Comparison of ENCODE assay signal across 12 cellular contexts in genomic region chr15:90859234-90860131, GRCh38. TPM values are rescaled to one million over a fixed set of nuclear protein-coding genes. Genes with fewer than 3 reads are reported as not detected.
A peak's percentile ranks its signal among the peaks of the same experiment; 100 is the strongest.
DNase-seq lines count a peak whose midpoint lies in the region; ATAC-seq lines count a peak whose summit lies in the region.
"Had no signal": no experiment of that assay in that cellular context is flagged by ENCODE, and none has a peak within 500 bp of the region (broad histone marks: within the 10 kb centered on the region; RNA-seq: fewer than 3 reads in every experiment).

No MANE protein-coding gene starts in this region.

- peak; percentile 35 to 44 for ATAC-seq in left cardiac atrium
- ATAC-seq in stimulated activated memory B cell treated with anti-CD40 and anti-IgM and Interleukin-4, amounts not matched to agents 10 μg/mL and 1 μg/mL and 100 μg/mL, for 72 hours = no peak
- no peak for ATAC-seq in sciatic nerve

- no peak for DNase-seq in activated naive CD4-positive, alpha-beta T cell treated with anti-CD3 and anti-CD28 coated beads, Interleukin-2, amount 10 ng/mL, durations not matched to agents 7 days and 5 days
- peak; percentile 13 for DNase-seq in SK-MEL-5 (ENCODE audit: low read depth, low spot score)
- no peak for DNase-seq in left cardiac atrium
- DNase-seq in retina = no peak
- no peak for DNase-seq in dedifferentiated amniotic fluid mesenchymal stem cell (ENCODE audit: extremely low spot score)
- DNase-seq in sciatic nerve (ENCODE audit: low spot score) = no peak
- DNase-seq: activated effector memory CD4-positive, alpha-beta T cell treated with anti-CD3 and anti-CD28 coated beads, Interleukin-2, amount 50 U/mL, for 16 hours; C1 segment of cervical spinal cord; head of caudate nucleus; stimulated activated CD4-positive, alpha-beta T cell treated with anti-CD3 and anti-CD28 coated beads, Interleukin-15, amount 100 ng/mL, for 24 hours had no signal

- CTCF ChIA-PET in activated naive CD4-positive, alpha-beta T cell treated with anti-CD3 and anti-CD28 coated beads, Interleukin-2, amount 10 ng/mL, durations not matched to agents 7 days and 5 days (lab: Charles Lee) = interaction anchor here (0.6 to 1.3 kb wide), 3 partner anchors 13 to 218 kb away, joined by 3 read pairs; no protein-coding TSS in a partner anchor

- in situ Hi-C loops in SK-MEL-5 (cut with HindIII; ENCODE audit: low pct_unique_long_range_greater_than_20kb, low sequenced_read_pairs) = no loop called here

- intact Hi-C loops in left cardiac atrium (cut with DNase I) = no loop called here
- intact Hi-C loops in sciatic nerve (cut with DNase I) = no loop called here

- no peaks in the 10 kb centered on the region for H3K27me3 Mint-ChIP-seq in activated naive CD4-positive, alpha-beta T cell treated with anti-CD3 and anti-CD28 coated beads, Interleukin-2, amount 50 U/mL, for 24 hours
- no peaks in the 10 kb centered on the region for H3K27me3 Mint-ChIP-seq in activated naive CD4-positive, alpha-beta T cell treated with anti-CD3 and anti-CD28 coated beads, Interleukin-2, amount 10 ng/mL, durations not matched to agents 7 days and 5 days
- H3K27me3 Mint-ChIP-seq in stimulated activated memory B cell treated with anti-CD40 and anti-IgM and Interleukin-4, amounts not matched to agents 10 μg/mL and 1 μg/mL and 100 μg/mL, for 72 hours = no peaks in the 10 kb centered on the region

- peaks cover 30% of the 10 kb centered on the region for H3K4me1 Mint-ChIP-seq in activated naive CD4-positive, alpha-beta T cell treated with anti-CD3 and anti-CD28 coated beads, Interleukin-2, amount 50 U/mL, for 24 hours
- H3K4me1 Mint-ChIP-seq in activated naive CD4-positive, alpha-beta T cell treated with anti-CD3 and anti-CD28 coated beads, Interleukin-2, amount 10 ng/mL, durations not matched to agents 7 days and 5 days = peaks cover 65% of the 10 kb centered on the region
- H3K4me1 Mint-ChIP-seq in stimulated activated memory B cell treated with anti-CD40 and anti-IgM and Interleukin-4, amounts not matched to agents 10 μg/mL and 1 μg/mL and 100 μg/mL, for 72 hours = peaks cover 47% of the 10 kb centered on the region

- H3K36me3 Mint-ChIP-seq in activated naive CD4-positive, alpha-beta T cell treated with anti-CD3 and anti-CD28 coated beads, Interleukin-2, amount 50 U/mL, for 24 hours = no peaks in the 10 kb centered on the region
- H3K36me3 Mint-ChIP-seq in activated naive CD4-positive, alpha-beta T cell treated with anti-CD3 and anti-CD28 coated beads, Interleukin-2, amount 10 ng/mL, durations not matched to agents 7 days and 5 days = peaks cover 2% of the 10 kb centered on the region
- H3K36me3 Mint-ChIP-seq in stimulated activated memory B cell treated with anti-CD40 and anti-IgM and Interleukin-4, amounts not matched to agents 10 μg/mL and 1 μg/mL and 100 μg/mL, for 72 hours = no peaks in the 10 kb centered on the region

- peak overlapping the region; percentile 17 for H3K27ac Mint-ChIP-seq in activated naive CD4-positive, alpha-beta T cell treated with anti-CD3 and anti-CD28 coated beads, Interleukin-2, amount 50 U/mL, for 24 hours
- no peak overlapping the region for H3K27ac Mint-ChIP-seq in activated naive CD4-positive, alpha-beta T cell treated with anti-CD3 and anti-CD28 coated beads, Interleukin-2, amount 10 ng/mL, durations not matched to agents 7 days and 5 days
- peak overlapping the region; percentile 47 for H3K27ac Mint-ChIP-seq in stimulated activated memory B cell treated with anti-CD40 and anti-IgM and Interleukin-4, amounts not matched to agents 10 μg/mL and 1 μg/mL and 100 μg/mL, for 72 hours

- H3K9me3 Mint-ChIP-seq in activated naive CD4-positive, alpha-beta T cell treated with anti-CD3 and anti-CD28 coated beads, Interleukin-2, amount 50 U/mL, for 24 hours = no peaks in the 10 kb centered on the region
- H3K9me3 Mint-ChIP-seq in activated naive CD4-positive, alpha-beta T cell treated with anti-CD3 and anti-CD28 coated beads, Interleukin-2, amount 10 ng/mL, durations not matched to agents 7 days and 5 days = no peaks in the 10 kb centered on the region
- no peaks in the 10 kb centered on the region for H3K9me3 Mint-ChIP-seq in stimulated activated memory B cell treated with anti-CD40 and anti-IgM and Interleukin-4, amounts not matched to agents 10 μg/mL and 1 μg/mL and 100 μg/mL, for 72 hours

- no peak overlapping the region for H3K4me3 Mint-ChIP-seq in activated naive CD4-positive, alpha-beta T cell treated with anti-CD3 and anti-CD28 coated beads, Interleukin-2, amount 50 U/mL, for 24 hours
- no peak overlapping the region for H3K4me3 Mint-ChIP-seq in activated naive CD4-positive, alpha-beta T cell treated with anti-CD3 and anti-CD28 coated beads, Interleukin-2, amount 10 ng/mL, durations not matched to agents 7 days and 5 days
- no peak overlapping the region for H3K4me3 Mint-ChIP-seq in stimulated activated memory B cell treated with anti-CD40 and anti-IgM and Interleukin-4, amounts not matched to agents 10 μg/mL and 1 μg/mL and 100 μg/mL, for 72 hours

RNA-seq across cellular contexts. Expression of gene FURIN, which starts 8.9 kb away (rescaled TPM):
- total RNA-seq in SK-MEL-5 (2014; rRNA removed; shearing (Covaris generic)) = 38.3 and 40.7 TPM in 2 replicates
- 133 and 175 TPM in 2 replicates for polyA plus RNA-seq in SK-MEL-5 (2015; cell fraction: cytosol; rRNA removed)
- polyA plus RNA-seq in SK-MEL-5 (2015; cell fraction: nucleus; rRNA removed) = 26.5 and 29.4 TPM in 2 replicates
- total RNA-seq in left cardiac atrium = 10 to 100 TPM; 57.7 to 78.6 TPM
- total RNA-seq in sciatic nerve = 51.6 TPM

RNA-seq across cellular contexts. Expression of gene FES, which starts 24.8 kb away (rescaled TPM):
- total RNA-seq in SK-MEL-5 (2014; rRNA removed; shearing (Covaris generic)) = 0.16 TPM in 1 of 2 replicates, not detected in the other
- 0.14 and 0.55 TPM in 2 replicates for polyA plus RNA-seq in SK-MEL-5 (2015; cell fraction: cytosol; rRNA removed)
- not detected in 2 replicates for polyA plus RNA-seq in SK-MEL-5 (2015; cell fraction: nucleus; rRNA removed)
- 10 to 100 TPM; 26.9 to 29.2 TPM for total RNA-seq in left cardiac atrium
- total RNA-seq in sciatic nerve = 44.8 TPM

RNA-seq across cellular contexts. Expression of gene MAN2A2, which starts 43.6 kb away (rescaled TPM):
- total RNA-seq in SK-MEL-5 (2014; rRNA removed; shearing (Covaris generic)) = 4.7 and 6.8 TPM in 2 replicates
- polyA plus RNA-seq in SK-MEL-5 (2015; cell fraction: cytosol; rRNA removed) = 45.3 and 46.7 TPM in 2 replicates
- 280 and 406 TPM in 2 replicates for polyA plus RNA-seq in SK-MEL-5 (2015; cell fraction: nucleus; rRNA removed)
- total RNA-seq in left cardiac atrium (10 to 100 TPM; 79.3 to 83.2 TPM), sciatic nerve (150 TPM)

Comparison
In these comparisons a context has a peak if more than half of its experiments do, and no peak if none do; other contexts are left out.
1. ATAC-seq: peak in left cardiac atrium (2 of 2); none in stimulated activated memory B cell treated with anti-CD40 and anti-IgM and Interleukin-4, amounts not matched to agents 10 μg/mL and 1 μg/mL and 100 μg/mL, for 72 hours (single experiment) and sciatic nerve (single experiment).
2. RNA of gene FES, which starts 24.8 kb away (total RNA-seq): 44.8 TPM in sciatic nerve (single experiment) and 26.9 to 29.2 TPM in left cardiac atrium; 0.16 TPM in SK-MEL-5; every median in the first group is over 10 times any median in the second.
3. RNA of gene MAN2A2, which starts 43.6 kb away (total RNA-seq): 150 TPM in sciatic nerve (single experiment) and 79.3 to 83.2 TPM in left cardiac atrium; 4.7 to 6.8 TPM in SK-MEL-5; every median in the first group is over 10 times any median in the second.